In the genomic region with DNA sequence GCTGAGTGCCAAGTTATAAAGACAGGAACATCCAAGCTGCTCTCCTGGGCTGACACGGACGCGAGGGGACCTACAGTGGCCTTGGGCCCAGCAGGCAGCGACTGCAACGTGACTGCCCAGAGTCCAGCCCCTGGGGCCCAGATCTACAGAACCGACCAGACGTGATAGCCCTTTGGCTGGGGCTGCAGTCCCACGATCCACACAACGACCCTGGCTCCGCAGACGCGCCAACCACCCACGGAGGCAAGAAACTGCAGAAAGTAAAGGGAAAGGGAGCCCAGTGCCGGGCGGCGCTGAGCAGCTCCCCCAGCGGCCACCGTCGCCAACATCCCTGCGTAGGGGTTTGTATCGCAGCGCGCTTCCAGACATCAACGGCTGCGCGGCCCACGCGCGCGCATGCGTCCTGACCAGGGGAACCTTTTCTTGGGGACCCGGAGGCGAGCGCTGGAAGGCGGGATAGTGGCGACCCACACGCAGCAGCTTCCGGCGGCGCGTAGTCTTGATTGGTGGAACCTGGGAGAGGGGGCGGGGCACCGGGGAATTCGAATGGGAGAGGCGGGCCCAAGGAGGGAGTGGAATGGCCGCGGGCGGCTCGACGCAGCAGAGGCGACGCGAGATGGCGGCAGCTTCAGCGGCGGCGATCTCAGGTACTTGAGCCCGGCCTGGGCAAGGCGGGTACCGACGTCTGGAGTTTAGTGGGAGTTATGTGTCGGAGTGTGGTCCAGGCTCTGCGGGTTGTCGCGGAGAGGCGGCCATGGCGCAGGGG, we compare ENCODE assay signal across 1 cellular context.
TF ChIP-seq lines count a peak whose summit lies in the region.

A gene (plus strand): TSS at position 569 of the 766 bp plus-strand sequence. CDS start 9 bp downstream, at position 578.

TF ChIP-seq in HepG2, 621 proteins besides CTCF, POLR2A, EP300 and RAD21 (continued from another document and continues in another):
- TF ChIP-seq, protein P1, sequence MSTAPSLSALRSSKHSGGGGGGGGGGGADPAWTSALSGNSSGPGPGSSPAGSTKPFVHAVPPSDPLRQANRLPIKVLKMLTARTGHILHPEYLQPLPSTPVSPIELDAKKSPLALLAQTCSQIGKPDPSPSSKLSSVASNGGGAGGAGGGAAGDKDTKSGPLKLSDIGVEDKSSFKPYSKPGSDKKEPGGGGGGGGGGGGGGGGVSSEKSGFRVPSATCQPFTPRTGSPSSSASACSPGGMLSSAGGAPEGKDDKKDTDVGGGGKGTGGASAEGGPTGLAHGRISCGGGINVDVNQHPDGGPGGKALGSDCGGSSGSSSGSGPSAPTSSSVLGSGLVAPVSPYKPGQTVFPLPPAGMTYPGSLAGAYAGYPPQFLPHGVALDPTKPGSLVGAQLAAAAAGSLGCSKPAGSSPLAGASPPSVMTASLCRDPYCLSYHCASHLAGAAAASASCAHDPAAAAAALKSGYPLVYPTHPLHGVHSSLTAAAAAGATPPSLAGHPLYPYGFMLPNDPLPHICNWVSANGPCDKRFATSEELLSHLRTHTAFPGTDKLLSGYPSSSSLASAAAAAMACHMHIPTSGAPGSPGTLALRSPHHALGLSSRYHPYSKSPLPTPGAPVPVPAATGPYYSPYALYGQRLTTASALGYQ (CRISPR knock-in tag; IDR thresholded peaks at IDR 0.05) = no peak
- TF ChIP-seq, protein P2, sequence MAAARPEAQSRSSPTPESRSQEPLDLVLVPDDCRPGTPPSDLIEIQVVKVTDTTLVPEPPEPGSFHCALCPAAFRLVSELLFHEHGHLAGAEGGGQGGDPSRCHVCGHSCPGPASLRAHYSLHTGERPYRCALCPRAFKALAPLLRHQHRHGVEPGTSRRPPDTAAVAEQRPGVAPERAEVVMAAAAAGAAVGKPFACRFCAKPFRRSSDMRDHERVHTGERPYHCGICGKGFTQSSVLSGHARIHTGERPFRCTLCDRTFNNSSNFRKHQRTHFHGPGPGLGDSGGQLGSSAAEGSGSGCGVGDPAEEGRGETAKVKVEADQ (CRISPR knock-in tag; IDR thresholded peaks at IDR 0.05; ENCODE audit: borderline replicate concordance) = 0 out of 2 replicates have a peak, but pooled peaks have one; percentile 13
- TF ChIP-seq AHR (CRISPR knock-in tag; IDR thresholded peaks at IDR 0.05) (peak; percentile 82; the same call in 1 of the 2 replicates), SP2 (CRISPR knock-in tag; IDR thresholded peaks at IDR 0.05) (peak; percentile 98), ASH2L (IDR thresholded peaks at IDR 0.05; ENCODE audit: insufficient read length, low read depth, low read length) (peak; percentile 96), ZNF75D (CRISPR knock-in tag; IDR thresholded peaks at IDR 0.05; ENCODE audit: borderline replicate concordance) (no peak), NCOA2 (CRISPR knock-in tag; IDR thresholded peaks at IDR 0.05) (peak; percentile 14; the same call in 1 of the 2 replicates), YY1 (IDR thresholded peaks at IDR 0.05; ENCODE audit: insufficient read depth, insufficient replicate concordance, low read depth, low read length) (peak; percentile 95), HMG20A (CRISPR knock-in tag; IDR thresholded peaks at IDR 0.05; ENCODE audit: borderline replicate concordance) (no peak; the same call in 1 of the 2 replicates), EZH2 (conservative IDR thresholded peaks at IDR 0.05; ENCODE audit: low read depth, low read length) (no peak), ZNF713 (CRISPR knock-in tag; IDR thresholded peaks at IDR 0.05) (no peak), ZNF24 (IDR thresholded peaks at IDR 0.05) (no peak), ZNF776 (CRISPR knock-in tag; IDR thresholded peaks at IDR 0.05) (peak; percentile 96; the same call in 1 of the 2 replicates), ARNT (IDR thresholded peaks at IDR 0.05) (no peak), GFI1 (CRISPR knock-in tag; IDR thresholded peaks at IDR 0.05; ENCODE audit: borderline replicate concordance) (peak; percentile 84)
- TF ChIP-seq, protein P3, sequence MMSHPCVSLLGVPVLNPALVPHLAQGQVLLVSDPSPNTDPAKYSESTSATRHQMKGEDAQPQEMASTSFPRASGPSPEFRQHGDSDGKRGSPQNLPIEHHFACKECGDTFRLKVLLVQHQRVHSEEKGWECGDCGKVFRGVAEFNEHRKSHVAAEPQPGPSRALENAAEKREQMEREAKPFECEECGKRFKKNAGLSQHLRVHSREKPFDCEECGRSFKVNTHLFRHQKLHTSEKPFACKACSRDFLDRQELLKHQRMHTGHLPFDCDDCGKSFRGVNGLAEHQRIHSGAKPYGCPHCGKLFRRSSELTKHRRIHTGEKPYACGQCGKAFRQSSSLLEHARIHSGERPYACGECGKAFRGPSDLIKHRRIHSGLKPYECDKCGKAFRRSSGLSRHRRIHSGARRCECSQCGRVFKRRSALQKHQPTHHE (CRISPR knock-in tag; IDR thresholded peaks at IDR 0.05; ENCODE audit: borderline replicate concordance) = no peak; the same call in 1 of the 2 replicates
- TF ChIP-seq, protein P4, sequence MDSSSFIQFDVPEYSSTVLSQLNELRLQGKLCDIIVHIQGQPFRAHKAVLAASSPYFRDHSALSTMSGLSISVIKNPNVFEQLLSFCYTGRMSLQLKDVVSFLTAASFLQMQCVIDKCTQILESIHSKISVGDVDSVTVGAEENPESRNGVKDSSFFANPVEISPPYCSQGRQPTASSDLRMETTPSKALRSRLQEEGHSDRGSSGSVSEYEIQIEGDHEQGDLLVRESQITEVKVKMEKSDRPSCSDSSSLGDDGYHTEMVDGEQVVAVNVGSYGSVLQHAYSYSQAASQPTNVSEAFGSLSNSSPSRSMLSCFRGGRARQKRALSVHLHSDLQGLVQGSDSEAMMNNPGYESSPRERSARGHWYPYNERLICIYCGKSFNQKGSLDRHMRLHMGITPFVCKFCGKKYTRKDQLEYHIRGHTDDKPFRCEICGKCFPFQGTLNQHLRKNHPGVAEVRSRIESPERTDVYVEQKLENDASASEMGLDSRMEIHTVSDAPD (CRISPR knock-in tag; IDR thresholded peaks at IDR 0.05) = peak; percentile 63; the same call in 1 of the 2 replicates
- TF ChIP-seq, protein P5, sequence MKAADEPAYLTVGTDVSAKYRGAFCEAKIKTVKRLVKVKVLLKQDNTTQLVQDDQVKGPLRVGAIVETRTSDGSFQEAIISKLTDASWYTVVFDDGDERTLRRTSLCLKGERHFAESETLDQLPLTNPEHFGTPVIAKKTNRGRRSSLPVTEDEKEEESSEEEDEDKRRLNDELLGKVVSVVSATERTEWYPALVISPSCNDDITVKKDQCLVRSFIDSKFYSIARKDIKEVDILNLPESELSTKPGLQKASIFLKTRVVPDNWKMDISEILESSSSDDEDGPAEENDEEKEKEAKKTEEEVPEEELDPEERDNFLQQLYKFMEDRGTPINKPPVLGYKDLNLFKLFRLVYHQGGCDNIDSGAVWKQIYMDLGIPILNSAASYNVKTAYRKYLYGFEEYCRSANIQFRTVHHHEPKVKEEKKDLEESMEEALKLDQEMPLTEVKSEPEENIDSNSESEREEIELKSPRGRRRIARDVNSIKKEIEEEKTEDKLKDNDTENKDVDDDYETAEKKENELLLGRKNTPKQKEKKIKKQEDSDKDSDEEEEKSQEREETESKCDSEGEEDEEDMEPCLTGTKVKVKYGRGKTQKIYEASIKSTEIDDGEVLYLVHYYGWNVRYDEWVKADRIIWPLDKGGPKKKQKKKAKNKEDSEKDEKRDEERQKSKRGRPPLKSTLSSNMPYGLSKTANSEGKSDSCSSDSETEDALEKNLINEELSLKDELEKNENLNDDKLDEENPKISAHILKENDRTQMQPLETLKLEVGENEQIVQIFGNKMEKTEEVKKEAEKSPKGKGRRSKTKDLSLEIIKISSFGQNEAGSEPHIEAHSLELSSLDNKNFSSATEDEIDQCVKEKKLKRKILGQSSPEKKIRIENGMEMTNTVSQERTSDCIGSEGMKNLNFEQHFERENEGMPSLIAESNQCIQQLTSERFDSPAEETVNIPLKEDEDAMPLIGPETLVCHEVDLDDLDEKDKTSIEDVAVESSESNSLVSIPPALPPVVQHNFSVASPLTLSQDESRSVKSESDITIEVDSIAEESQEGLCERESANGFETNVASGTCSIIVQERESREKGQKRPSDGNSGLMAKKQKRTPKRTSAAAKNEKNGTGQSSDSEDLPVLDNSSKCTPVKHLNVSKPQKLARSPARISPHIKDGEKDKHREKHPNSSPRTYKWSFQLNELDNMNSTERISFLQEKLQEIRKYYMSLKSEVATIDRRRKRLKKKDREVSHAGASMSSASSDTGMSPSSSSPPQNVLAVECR (CRISPR knock-in tag; IDR thresholded peaks at IDR 0.05; ENCODE audit: borderline replicate concordance) = peak; percentile 99
- TF ChIP-seq, protein P6, sequence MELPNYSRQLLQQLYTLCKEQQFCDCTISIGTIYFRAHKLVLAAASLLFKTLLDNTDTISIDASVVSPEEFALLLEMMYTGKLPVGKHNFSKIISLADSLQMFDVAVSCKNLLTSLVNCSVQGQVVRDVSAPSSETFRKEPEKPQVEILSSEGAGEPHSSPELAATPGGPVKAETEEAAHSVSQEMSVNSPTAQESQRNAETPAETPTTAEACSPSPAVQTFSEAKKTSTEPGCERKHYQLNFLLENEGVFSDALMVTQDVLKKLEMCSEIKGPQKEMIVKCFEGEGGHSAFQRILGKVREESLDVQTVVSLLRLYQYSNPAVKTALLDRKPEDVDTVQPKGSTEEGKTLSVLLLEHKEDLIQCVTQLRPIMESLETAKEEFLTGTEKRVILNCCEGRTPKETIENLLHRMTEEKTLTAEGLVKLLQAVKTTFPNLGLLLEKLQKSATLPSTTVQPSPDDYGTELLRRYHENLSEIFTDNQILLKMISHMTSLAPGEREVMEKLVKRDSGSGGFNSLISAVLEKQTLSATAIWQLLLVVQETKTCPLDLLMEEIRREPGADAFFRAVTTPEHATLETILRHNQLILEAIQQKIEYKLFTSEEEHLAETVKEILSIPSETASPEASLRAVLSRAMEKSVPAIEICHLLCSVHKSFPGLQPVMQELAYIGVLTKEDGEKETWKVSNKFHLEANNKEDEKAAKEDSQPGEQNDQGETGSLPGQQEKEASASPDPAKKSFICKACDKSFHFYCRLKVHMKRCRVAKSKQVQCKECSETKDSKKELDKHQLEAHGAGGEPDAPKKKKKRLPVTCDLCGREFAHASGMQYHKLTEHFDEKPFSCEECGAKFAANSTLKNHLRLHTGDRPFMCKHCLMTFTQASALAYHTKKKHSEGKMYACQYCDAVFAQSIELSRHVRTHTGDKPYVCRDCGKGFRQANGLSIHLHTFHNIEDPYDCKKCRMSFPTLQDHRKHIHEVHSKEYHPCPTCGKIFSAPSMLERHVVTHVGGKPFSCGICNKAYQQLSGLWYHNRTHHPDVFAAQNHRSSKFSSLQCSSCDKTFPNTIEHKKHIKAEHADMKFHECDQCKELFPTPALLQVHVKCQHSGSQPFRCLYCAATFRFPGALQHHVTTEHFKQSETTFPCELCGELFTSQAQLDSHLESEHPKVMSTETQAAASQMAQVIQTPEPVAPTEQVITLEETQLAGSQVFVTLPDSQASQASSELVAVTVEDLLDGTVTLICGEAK (IDR thresholded peaks at IDR 0.05) = peak; percentile 95
- TF ChIP-seq, protein P6 (CRISPR knock-in tag; IDR thresholded peaks at IDR 0.05) = peak; percentile 46; the same call in 1 of the 2 replicates
